ENCODE assay signal across 1 cellular context in the genomic region with DNA sequence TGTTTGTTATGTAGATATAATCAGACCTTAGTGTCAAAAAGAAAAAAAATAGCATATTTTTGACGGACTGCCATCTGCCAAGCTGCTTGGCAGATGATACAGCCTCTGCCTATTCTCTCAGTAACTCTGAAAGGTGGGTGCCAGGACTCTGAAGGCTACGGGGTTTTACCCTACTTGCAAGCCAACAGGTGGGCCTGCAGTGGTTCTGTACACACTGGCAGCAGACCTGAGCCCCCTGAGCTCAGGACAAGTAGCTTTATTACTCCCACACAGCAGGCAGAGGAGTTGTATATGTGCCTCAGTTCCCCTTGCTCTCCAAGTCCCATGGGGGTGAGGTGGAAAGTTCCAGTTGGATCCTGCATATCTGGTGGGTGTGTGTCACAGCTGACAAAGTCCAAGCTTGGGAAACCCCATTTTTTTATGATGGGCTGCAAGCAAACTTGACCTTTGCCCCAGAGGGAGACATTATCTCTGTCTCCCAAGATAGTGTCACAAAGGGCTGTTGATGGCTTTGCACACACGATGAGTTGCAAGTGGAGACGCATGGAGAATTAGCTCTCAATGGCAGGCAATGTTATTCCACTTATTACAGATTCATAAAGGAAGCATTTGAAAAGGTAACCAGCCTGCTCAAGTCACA.
TF ChIP-seq lines count a peak whose summit lies in the region.

No MANE protein-coding gene starts in this region.

TF ChIP-seq in HepG2, 621 proteins besides CTCF, POLR2A, EP300 and RAD21 (continued from another document and continues in another):
- TF ChIP-seq, protein P1, sequence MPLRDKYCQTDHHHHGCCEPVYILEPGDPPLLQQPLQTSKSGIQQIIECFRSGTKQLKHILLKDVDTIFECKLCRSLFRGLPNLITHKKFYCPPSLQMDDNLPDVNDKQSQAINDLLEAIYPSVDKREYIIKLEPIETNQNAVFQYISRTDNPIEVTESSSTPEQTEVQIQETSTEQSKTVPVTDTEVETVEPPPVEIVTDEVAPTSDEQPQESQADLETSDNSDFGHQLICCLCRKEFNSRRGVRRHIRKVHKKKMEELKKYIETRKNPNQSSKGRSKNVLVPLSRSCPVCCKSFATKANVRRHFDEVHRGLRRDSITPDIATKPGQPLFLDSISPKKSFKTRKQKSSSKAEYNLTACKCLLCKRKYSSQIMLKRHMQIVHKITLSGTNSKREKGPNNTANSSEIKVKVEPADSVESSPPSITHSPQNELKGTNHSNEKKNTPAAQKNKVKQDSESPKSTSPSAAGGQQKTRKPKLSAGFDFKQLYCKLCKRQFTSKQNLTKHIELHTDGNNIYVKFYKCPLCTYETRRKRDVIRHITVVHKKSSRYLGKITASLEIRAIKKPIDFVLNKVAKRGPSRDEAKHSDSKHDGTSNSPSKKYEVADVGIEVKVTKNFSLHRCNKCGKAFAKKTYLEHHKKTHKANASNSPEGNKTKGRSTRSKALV (CRISPR knock-in tag; IDR thresholded peaks at IDR 0.05), result no peak
- TF ChIP-seq, protein P2, sequence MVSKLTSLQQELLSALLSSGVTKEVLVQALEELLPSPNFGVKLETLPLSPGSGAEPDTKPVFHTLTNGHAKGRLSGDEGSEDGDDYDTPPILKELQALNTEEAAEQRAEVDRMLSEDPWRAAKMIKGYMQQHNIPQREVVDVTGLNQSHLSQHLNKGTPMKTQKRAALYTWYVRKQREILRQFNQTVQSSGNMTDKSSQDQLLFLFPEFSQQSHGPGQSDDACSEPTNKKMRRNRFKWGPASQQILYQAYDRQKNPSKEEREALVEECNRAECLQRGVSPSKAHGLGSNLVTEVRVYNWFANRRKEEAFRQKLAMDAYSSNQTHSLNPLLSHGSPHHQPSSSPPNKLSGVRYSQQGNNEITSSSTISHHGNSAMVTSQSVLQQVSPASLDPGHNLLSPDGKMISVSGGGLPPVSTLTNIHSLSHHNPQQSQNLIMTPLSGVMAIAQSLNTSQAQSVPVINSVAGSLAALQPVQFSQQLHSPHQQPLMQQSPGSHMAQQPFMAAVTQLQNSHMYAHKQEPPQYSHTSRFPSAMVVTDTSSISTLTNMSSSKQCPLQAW (CRISPR knock-in tag; IDR thresholded peaks at IDR 0.05), result 0 out of 2 replicates have a peak, but pooled peaks have one; percentile 31
- TF ChIP-seq ZNF468 (CRISPR knock-in tag; IDR thresholded peaks at IDR 0.05) (no peak), SAFB2 (CRISPR knock-in tag; IDR thresholded peaks at IDR 0.05; ENCODE audit: borderline replicate concordance, low read depth) (no peak; the same call in 1 of the 2 replicates), FOXJ3 (CRISPR knock-in tag; IDR thresholded peaks at IDR 0.05; ENCODE audit: borderline replicate concordance) (peak; percentile 90), KAT7 (CRISPR knock-in tag; IDR thresholded peaks at IDR 0.05; ENCODE audit: borderline replicate concordance) (no peak), ZNF17 (CRISPR knock-in tag; IDR thresholded peaks at IDR 0.05) (no peak), NR3C1 (CRISPR knock-in tag; IDR thresholded peaks at IDR 0.05) (no peak), CBFB (CRISPR knock-in tag; IDR thresholded peaks at IDR 0.05) (0 out of 2 replicates have a peak, but pooled peaks have one; percentile 48), ZNF773 (CRISPR knock-in tag; IDR thresholded peaks at IDR 0.05; ENCODE audit: borderline replicate concordance) (no peak), KDM2A (CRISPR knock-in tag; IDR thresholded peaks at IDR 0.05; ENCODE audit: borderline replicate concordance, low read depth) (peak; percentile 18; the same call in 1 of the 2 replicates), ZNF124 (CRISPR knock-in tag; IDR thresholded peaks at IDR 0.05) (peak; percentile 86; the same call in 1 of the 2 replicates), STAT5B (CRISPR knock-in tag; IDR thresholded peaks at IDR 0.05) (no peak), GATAD2A (CRISPR knock-in tag; IDR thresholded peaks at IDR 0.05) (peak; percentile 95), ZKSCAN1 (IDR thresholded peaks at IDR 0.05; ENCODE audit: low read length) (no peak), XBP1 (CRISPR knock-in tag; IDR thresholded peaks at IDR 0.05) (no peak), ZNF713 (CRISPR knock-in tag; IDR thresholded peaks at IDR 0.05) (no peak), GZF1 (CRISPR knock-in tag; IDR thresholded peaks at IDR 0.05) (no peak), ZNF572 (CRISPR knock-in tag; IDR thresholded peaks at IDR 0.05) (no peak), ZNF235 (CRISPR knock-in tag; IDR thresholded peaks at IDR 0.05; ENCODE audit: borderline replicate concordance) (no peak), XRCC5 (optimal IDR thresholded peaks at IDR 0.05; ENCODE audit: low read length) (peak; percentile 78), ZNF564 (CRISPR knock-in tag; IDR thresholded peaks at IDR 0.05) (no peak; the same call in 1 of the 2 replicates), SMYD3 (CRISPR knock-in tag; IDR thresholded peaks at IDR 0.05) (no peak; the same call in 1 of the 2 replicates), ZNF724P (CRISPR knock-in tag; IDR thresholded peaks at IDR 0.05; ENCODE audit: borderline replicate concordance) (0 out of 2 replicates have a peak, but pooled peaks have one; percentile 44), MZF1 (CRISPR knock-in tag; IDR thresholded peaks at IDR 0.05; ENCODE audit: borderline replicate concordance) (no peak), BRD4 (CRISPR knock-in tag; IDR thresholded peaks at IDR 0.05) (peak; percentile 43; the same call in 1 of the 2 replicates), REXO4 (CRISPR knock-in tag; IDR thresholded peaks at IDR 0.05; ENCODE audit: borderline replicate concordance) (no peak), SIX4 (CRISPR knock-in tag; IDR thresholded peaks at IDR 0.05) (peak; percentile 67), ZNF781 (CRISPR knock-in tag; IDR thresholded peaks at IDR 0.05; ENCODE audit: borderline replicate concordance, not compliant biosample characterization) (no peak), ZNF550 (CRISPR knock-in tag; IDR thresholded peaks at IDR 0.05; ENCODE audit: borderline replicate concordance) (no peak), IRX3 (CRISPR knock-in tag; IDR thresholded peaks at IDR 0.05; ENCODE audit: borderline replicate concordance, low read depth) (no peak), ZNF619 (CRISPR knock-in tag; IDR thresholded peaks at IDR 0.05) (no peak), PRPF4 (IDR thresholded peaks at IDR 0.05; ENCODE audit: low read depth, low read length, poor library complexity, severe bottlenecking) (no peak), PCBP2 (optimal IDR thresholded peaks at IDR 0.05; ENCODE audit: low read depth, low read length, poor library complexity, severe bottlenecking) (no peak), ZMYM3 (CRISPR knock-in tag; IDR thresholded peaks at IDR 0.05) (peak; percentile 78), RFX3 (CRISPR knock-in tag; IDR thresholded peaks at IDR 0.05) (no peak), CREB1 (IDR thresholded peaks at IDR 0.05) (no peak), CREB1 (CRISPR knock-in tag; IDR thresholded peaks at IDR 0.05) (peak; percentile 84), ONECUT2 (CRISPR knock-in tag; IDR thresholded peaks at IDR 0.05) (no peak), ZMYM4 (CRISPR knock-in tag; IDR thresholded peaks at IDR 0.05) (peak; percentile 95), ZNF180 (CRISPR knock-in tag; IDR thresholded peaks at IDR 0.05; ENCODE audit: borderline replicate concordance, low read depth) (no peak), ZNF777 (CRISPR knock-in tag; IDR thresholded peaks at IDR 0.05) (no peak)
- TF ChIP-seq, protein P3, sequence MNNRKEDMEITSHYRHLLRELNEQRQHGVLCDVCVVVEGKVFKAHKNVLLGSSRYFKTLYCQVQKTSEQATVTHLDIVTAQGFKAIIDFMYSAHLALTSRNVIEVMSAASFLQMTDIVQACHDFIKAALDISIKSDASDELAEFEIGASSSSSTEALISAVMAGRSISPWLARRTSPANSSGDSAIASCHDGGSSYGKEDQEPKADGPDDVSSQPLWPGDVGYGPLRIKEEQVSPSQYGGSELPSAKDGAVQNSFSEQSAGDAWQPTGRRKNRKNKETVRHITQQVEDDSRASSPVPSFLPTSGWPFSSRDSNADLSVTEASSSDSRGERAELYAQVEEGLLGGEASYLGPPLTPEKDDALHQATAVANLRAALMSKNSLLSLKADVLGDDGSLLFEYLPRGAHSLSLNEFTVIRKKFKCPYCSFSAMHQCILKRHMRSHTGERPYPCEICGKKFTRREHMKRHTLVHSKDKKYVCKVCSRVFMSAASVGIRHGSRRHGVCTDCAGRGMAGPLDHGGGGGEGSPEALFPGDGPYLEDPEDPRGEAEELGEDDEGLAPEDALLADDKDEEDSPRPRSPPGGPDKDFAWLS (CRISPR knock-in tag; IDR thresholded peaks at IDR 0.05; ENCODE audit: borderline replicate concordance), result no peak
- TF ChIP-seq, protein P4, sequence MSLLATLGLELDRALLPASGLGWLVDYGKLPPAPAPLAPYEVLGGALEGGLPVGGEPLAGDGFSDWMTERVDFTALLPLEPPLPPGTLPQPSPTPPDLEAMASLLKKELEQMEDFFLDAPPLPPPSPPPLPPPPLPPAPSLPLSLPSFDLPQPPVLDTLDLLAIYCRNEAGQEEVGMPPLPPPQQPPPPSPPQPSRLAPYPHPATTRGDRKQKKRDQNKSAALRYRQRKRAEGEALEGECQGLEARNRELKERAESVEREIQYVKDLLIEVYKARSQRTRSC (CRISPR knock-in tag; IDR thresholded peaks at IDR 0.05; ENCODE audit: low read depth), result no peak
- TF ChIP-seq, protein P5, sequence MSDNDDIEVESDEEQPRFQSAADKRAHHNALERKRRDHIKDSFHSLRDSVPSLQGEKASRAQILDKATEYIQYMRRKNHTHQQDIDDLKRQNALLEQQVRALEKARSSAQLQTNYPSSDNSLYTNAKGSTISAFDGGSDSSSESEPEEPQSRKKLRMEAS (IDR thresholded peaks at IDR 0.05), result peak; percentile 71
- TF ChIP-seq, protein P6, sequence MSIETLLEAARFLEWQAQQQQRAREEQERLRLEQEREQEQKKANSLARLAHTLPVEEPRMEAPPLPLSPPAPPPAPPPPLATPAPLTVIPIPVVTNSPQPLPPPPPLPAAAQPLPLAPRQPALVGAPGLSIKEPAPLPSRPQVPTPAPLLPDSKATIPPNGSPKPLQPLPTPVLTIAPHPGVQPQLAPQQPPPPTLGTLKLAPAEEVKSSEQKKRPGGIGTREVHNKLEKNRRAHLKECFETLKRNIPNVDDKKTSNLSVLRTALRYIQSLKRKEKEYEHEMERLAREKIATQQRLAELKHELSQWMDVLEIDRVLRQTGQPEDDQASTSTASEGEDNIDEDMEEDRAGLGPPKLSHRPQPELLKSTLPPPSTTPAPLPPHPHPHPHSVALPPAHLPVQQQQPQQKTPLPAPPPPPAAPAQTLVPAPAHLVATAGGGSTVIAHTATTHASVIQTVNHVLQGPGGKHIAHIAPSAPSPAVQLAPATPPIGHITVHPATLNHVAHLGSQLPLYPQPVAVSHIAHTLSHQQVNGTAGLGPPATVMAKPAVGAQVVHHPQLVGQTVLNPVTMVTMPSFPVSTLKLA (IDR thresholded peaks at IDR 0.05), result no peak
- TF ChIP-seq, protein P7, sequence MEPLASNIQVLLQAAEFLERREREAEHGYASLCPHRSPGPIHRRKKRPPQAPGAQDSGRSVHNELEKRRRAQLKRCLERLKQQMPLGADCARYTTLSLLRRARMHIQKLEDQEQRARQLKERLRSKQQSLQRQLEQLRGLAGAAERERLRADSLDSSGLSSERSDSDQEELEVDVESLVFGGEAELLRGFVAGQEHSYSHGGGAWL (CRISPR knock-in tag; IDR thresholded peaks at IDR 0.05), result 0 out of 2 replicates have a peak, but pooled peaks have one; percentile 32
- TF ChIP-seq, protein P8, sequence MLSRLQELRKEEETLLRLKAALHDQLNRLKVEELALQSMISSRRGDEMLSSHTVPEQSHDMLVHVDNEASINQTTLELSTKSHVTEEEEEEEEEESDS (CRISPR knock-in tag; IDR thresholded peaks at IDR 0.05; ENCODE audit: borderline replicate concordance), result no peak
- TF ChIP-seq, protein P9, sequence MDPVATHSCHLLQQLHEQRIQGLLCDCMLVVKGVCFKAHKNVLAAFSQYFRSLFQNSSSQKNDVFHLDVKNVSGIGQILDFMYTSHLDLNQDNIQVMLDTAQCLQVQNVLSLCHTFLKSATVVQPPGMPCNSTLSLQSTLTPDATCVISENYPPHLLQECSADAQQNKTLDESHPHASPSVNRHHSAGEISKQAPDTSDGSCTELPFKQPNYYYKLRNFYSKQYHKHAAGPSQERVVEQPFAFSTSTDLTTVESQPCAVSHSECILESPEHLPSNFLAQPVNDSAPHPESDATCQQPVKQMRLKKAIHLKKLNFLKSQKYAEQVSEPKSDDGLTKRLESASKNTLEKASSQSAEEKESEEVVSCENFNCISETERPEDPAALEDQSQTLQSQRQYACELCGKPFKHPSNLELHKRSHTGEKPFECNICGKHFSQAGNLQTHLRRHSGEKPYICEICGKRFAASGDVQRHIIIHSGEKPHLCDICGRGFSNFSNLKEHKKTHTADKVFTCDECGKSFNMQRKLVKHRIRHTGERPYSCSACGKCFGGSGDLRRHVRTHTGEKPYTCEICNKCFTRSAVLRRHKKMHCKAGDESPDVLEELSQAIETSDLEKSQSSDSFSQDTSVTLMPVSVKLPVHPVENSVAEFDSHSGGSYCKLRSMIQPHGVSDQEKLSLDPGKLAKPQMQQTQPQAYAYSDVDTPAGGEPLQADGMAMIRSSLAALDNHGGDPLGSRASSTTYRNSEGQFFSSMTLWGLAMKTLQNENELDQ (CRISPR knock-in tag; IDR thresholded peaks at IDR 0.05; ENCODE audit: borderline replicate concordance), result no peak
- TF ChIP-seq, protein P10, sequence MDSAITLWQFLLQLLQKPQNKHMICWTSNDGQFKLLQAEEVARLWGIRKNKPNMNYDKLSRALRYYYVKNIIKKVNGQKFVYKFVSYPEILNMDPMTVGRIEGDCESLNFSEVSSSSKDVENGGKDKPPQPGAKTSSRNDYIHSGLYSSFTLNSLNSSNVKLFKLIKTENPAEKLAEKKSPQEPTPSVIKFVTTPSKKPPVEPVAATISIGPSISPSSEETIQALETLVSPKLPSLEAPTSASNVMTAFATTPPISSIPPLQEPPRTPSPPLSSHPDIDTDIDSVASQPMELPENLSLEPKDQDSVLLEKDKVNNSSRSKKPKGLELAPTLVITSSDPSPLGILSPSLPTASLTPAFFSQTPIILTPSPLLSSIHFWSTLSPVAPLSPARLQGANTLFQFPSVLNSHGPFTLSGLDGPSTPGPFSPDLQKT (CRISPR knock-in tag; IDR thresholded peaks at IDR 0.05; ENCODE audit: borderline replicate concordance), result no peak
- TF ChIP-seq, protein P11, sequence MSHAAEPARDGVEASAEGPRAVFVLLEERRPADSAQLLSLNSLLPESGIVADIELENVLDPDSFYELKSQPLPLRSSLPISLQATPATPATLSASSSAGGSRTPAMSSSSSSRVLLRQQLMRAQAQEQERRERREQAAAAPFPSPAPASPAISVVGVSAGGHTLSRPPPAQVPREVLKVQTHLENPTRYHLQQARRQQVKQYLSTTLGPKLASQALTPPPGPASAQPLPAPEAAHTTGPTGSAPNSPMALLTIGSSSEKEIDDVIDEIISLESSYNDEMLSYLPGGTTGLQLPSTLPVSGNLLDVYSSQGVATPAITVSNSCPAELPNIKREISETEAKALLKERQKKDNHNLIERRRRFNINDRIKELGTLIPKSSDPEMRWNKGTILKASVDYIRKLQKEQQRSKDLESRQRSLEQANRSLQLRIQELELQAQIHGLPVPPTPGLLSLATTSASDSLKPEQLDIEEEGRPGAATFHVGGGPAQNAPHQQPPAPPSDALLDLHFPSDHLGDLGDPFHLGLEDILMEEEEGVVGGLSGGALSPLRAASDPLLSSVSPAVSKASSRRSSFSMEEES (CRISPR knock-in tag; IDR thresholded peaks at IDR 0.05), result no peak
